In genomic region chr6:137705166-137706064, GRCh38 we compare ENCODE assay signal across 8 cellular contexts.
A peak's percentile ranks its signal among the peaks of the same experiment; 100 is the strongest.
DNase-seq lines count a peak whose midpoint lies in the region; ATAC-seq and TF ChIP-seq lines count a peak whose summit lies in the region.

No MANE protein-coding gene starts in this region.

- intact Hi-C loops in Caco-2 (cut with micrococcal nuclease; ENCODE audit: unreplicated experiment) = loop anchor here (1.0 to 5.0 kb wide), 4 partner anchors 89 to 402 kb away; partner anchors contain the start of gene PERP
- intact Hi-C loops in testis (cut with DNase I; ENCODE audit: low total_unique reads) = loop anchor here (5.0 kb wide), 1 partner anchor 162 kb away; the partner anchor contains the start of gene TNFAIP3

- 53 to 64% methylated on average over 11 of the region's 11 CpGs for WGBS in testis, 2 donors

- peaks cover 37% of the 10 kb centered on the region for H3K4me1 Mint-ChIP-seq in Caco-2 (ENCODE audit: low read depth, unreplicated experiment)
- H3K4me1 Mint-ChIP-seq in natural killer cell treated with Interleukin-12 subunit alpha and Interleukin-12 subunit beta and Interleukin-15 and Interleukin-18, amount 100 ng/mL, for 72 hours (ENCODE audit: low read depth in 2 of 2) = peaks cover 47 to 51% of the 10 kb centered on the region in 2 donors

- no peak for TF ChIP-seq POLR2A in testis (IDR thresholded peaks at IDR 0.05)

- CTCF ChIA-PET in Caco-2 (lab: Charles Lee) = interaction anchor here (0.7 to 1.3 kb wide), 8 partner anchors 143 to 299 kb away, joined by 3 to 6 read pairs (median 3); partner anchors contain the start of gene TNFAIP3

- ATAC-seq in esophagus mucosa = peak; percentile 65
- peak; percentile 64 to 66 for ATAC-seq in natural killer cell treated with Interleukin-12 subunit alpha and Interleukin-12 subunit beta and Interleukin-15 and Interleukin-18, amount 100 ng/mL, for 72 hours
- no peak for ATAC-seq in GM21717 (IDR thresholded peaks at IDR 0.05; ENCODE audit: unreplicated experiment)

- in situ Hi-C loops in HAP-1 (cut with MboI; ENCODE audit: low sequenced_read_pairs) = loop anchor here (10.0 kb wide), 1 partner anchor 299 kb away; no protein-coding TSS in a partner anchor

- H3K4me3 Mint-ChIP-seq in Caco-2 (ENCODE audit: unreplicated experiment) = no peak overlapping the region
- H3K4me3 Mint-ChIP-seq in natural killer cell treated with Interleukin-12 subunit alpha and Interleukin-12 subunit beta and Interleukin-15 and Interleukin-18, amount 100 ng/mL, for 72 hours = peak overlapping the region; percentile 75

- peak; percentile 86 to 88 for TF ChIP-seq CTCF in Caco-2 (IDR thresholded peaks at IDR 0.05; ENCODE audit: insufficient read depth in 1 of 2, low read depth in 1 of 2, low read length in 1 of 2, severe bottlenecking in 1 of 2, unreplicated experiment in 1 of 2)
- peak; percentile 52 to 89 (median 78) for TF ChIP-seq CTCF in testis (IDR thresholded peaks at IDR 0.05)

- H3K4me1 ChIP-seq in Caco-2 (peaks cover 22% of the 10 kb centered on the region), HAP-1 (no peaks in the 10 kb centered on the region), NT2/D1 (ENCODE audit: insufficient read depth, insufficient read length) (no peaks in the 10 kb centered on the region), testis (peaks cover 9% of the 10 kb centered on the region)

- no peaks in the 10 kb centered on the region for H3K36me3 ChIP-seq in Caco-2 (ENCODE audit: control insufficient read depth, insufficient read depth, low read length)
- no peaks in the 10 kb centered on the region for H3K36me3 ChIP-seq in HAP-1 (replicated peaks)
- no peaks in the 10 kb centered on the region for H3K36me3 ChIP-seq in NT2/D1 (ENCODE audit: insufficient read depth, insufficient read length, low read length)
- H3K36me3 ChIP-seq in testis (ENCODE audit: low read depth, missing control alignments) = no peaks in the 10 kb centered on the region

- H3K9me3 ChIP-seq in Caco-2 = peaks cover 2% of the 10 kb centered on the region; the same call in 1 of the 2 replicates
- H3K9me3 ChIP-seq in HAP-1 = no peaks in the 10 kb centered on the region
- H3K9me3 ChIP-seq in NT2/D1 (ENCODE audit: insufficient read depth, low read length) = no peaks in the 10 kb centered on the region
- no peaks in the 10 kb centered on the region for H3K9me3 ChIP-seq in testis

- peak overlapping the region; percentile 34 for H3K27ac Mint-ChIP-seq in Caco-2 (ENCODE audit: unreplicated experiment)
- H3K27ac Mint-ChIP-seq in natural killer cell treated with Interleukin-12 subunit alpha and Interleukin-12 subunit beta and Interleukin-15 and Interleukin-18, amount 100 ng/mL, for 72 hours = peak overlapping the region; percentile 74 to 98

- no peaks in the 10 kb centered on the region for H3K27me3 Mint-ChIP-seq in Caco-2 (ENCODE audit: insufficient read depth, unreplicated experiment)
- H3K27me3 Mint-ChIP-seq in natural killer cell treated with Interleukin-12 subunit alpha and Interleukin-12 subunit beta and Interleukin-15 and Interleukin-18, amount 100 ng/mL, for 72 hours = peaks cover 0 to 3% of the 10 kb centered on the region in 2 donors

- POLR2A ChIA-PET in Caco-2 (lab: Charles Lee) = interaction anchor here (0.7 kb wide), 1 partner anchor 56 kb away, joined by 6 read pairs; no protein-coding TSS in a partner anchor

- H3K36me3 Mint-ChIP-seq in Caco-2 (ENCODE audit: insufficient read depth, unreplicated experiment) = peaks cover 15% of the 10 kb centered on the region
- H3K36me3 Mint-ChIP-seq in natural killer cell treated with Interleukin-12 subunit alpha and Interleukin-12 subunit beta and Interleukin-15 and Interleukin-18, amount 100 ng/mL, for 72 hours = peaks cover 4% of the 10 kb centered on the region

- no TSS peak for BruUV-seq in Caco-2 (replicated peaks; lab: Mats Ljungman, UMichigan)

- peak overlapping the region in 1 of 2 donors; percentile 64 for H3K27ac ChIP-seq in testis

- H3K4me3 ChIP-seq in Caco-2 (ENCODE audit: low read depth, low read length) (no peak overlapping the region), HAP-1 (no peak overlapping the region), NT2/D1 (ENCODE audit: insufficient read length, low read depth) (no peak overlapping the region), testis (no peak overlapping the region)

- peaks cover 23% of the 10 kb centered on the region for H3K9me3 Mint-ChIP-seq in Caco-2 (ENCODE audit: unreplicated experiment)
- H3K9me3 Mint-ChIP-seq in natural killer cell treated with Interleukin-12 subunit alpha and Interleukin-12 subunit beta and Interleukin-15 and Interleukin-18, amount 100 ng/mL, for 72 hours = no peaks in the 10 kb centered on the region

- peak; percentile 65 to 76 for DNase-seq in Caco-2
- peak; percentile 21 to 78 for DNase-seq in HAP-1 (ENCODE audit: low spot score in 2 of 2)
- DNase-seq in NT2/D1 (ENCODE audit: low read depth, low spot score) = peak; percentile 16
- DNase-seq in activated CD8-positive, alpha-beta memory T cell treated with anti-CD3 and anti-CD28 coated beads, Interleukin-2, amount 50 U/mL, for 48 hours = peak; percentile 84
- no peak for DNase-seq in natural killer cell treated with Interleukin-12 subunit alpha and Interleukin-12 subunit beta and Interleukin-15 and Interleukin-18, amount 100 ng/mL, for 72 hours (ENCODE audit: low spot score)
- peak; percentile 82 for DNase-seq in testis

- H3K27me3 ChIP-seq in Caco-2 (replicated peaks; ENCODE audit: control insufficient read depth, insufficient read depth, low read length) = no peaks in the 10 kb centered on the region
- peaks cover 22% of the 10 kb centered on the region for H3K27me3 ChIP-seq in HAP-1 (ENCODE audit: low read depth)
- no peaks in the 10 kb centered on the region for H3K27me3 ChIP-seq in NT2/D1 (ENCODE audit: insufficient read depth, insufficient read length)
- no peaks in the 10 kb centered on the region for H3K27me3 ChIP-seq in testis

- no peak overlapping the region for H3K9ac ChIP-seq in NT2/D1 (ENCODE audit: insufficient read length, low read depth)
